ENCODE assay signal across 8 cellular contexts in genomic region chr16:70395345-70395901, GRCh38. TPM values are rescaled to one million over a fixed set of nuclear protein-coding genes. Genes with fewer than 3 reads are reported as not detected.
DNase-seq lines count a peak whose midpoint lies in the region; ATAC-seq, FAIRE-seq and TF ChIP-seq lines count a peak whose summit lies in the region.

No MANE protein-coding gene starts in this region.

- CTCF ChIA-PET in activated naive CD4-positive, alpha-beta T cell treated with anti-CD3 and anti-CD28 coated beads, Interleukin-2, amount 10 ng/mL, durations not matched to agents 7 days and 5 days (lab: Charles Lee): interaction anchor here (0.6 to 2.0 kb wide), 9 partner anchors 13 to 259 kb away, joined by 3 to 14 read pairs (median 3); partner anchors contain the start of gene FCSK

- peak overlapping the region; percentile 38 for H3K27ac Mint-ChIP-seq in activated naive CD4-positive, alpha-beta T cell treated with anti-CD3 and anti-CD28 coated beads, Interleukin-2, amount 10 ng/mL, durations not matched to agents 7 days and 5 days

- TF ChIP-seq CTCF in left ventricle myocardium inferior (IDR thresholded peaks at IDR 0.05; ENCODE audit: borderline replicate concordance): peak; percentile 77

- TF ChIP-seq POLR2A in H54 (IDR thresholded peaks at IDR 0.05; ENCODE audit: low read depth, low read length): no peak

- no peak overlapping the region for H3K27ac ChIP-seq in SJSA1
- H3K27ac ChIP-seq in left ventricle myocardium inferior (replicated peaks): no peak overlapping the region
- H3K27ac ChIP-seq in skeletal muscle tissue (ENCODE audit: low read depth, low read length): no peak overlapping the region

- peaks cover 61% of the 10 kb centered on the region for H3K36me3 ChIP-seq in SJSA1
- peaks cover 33% of the 10 kb centered on the region for H3K36me3 ChIP-seq in left ventricle myocardium inferior
- peaks cover 19 to 33% (median 20%) of the 10 kb centered on the region in 3 donors for H3K36me3 ChIP-seq in skeletal muscle tissue (ENCODE audit: control insufficient read depth in 3 of 3, insufficient read depth in 3 of 3, low read length in 3 of 3)

- H3K4me3 Mint-ChIP-seq in activated naive CD4-positive, alpha-beta T cell treated with anti-CD3 and anti-CD28 coated beads, Interleukin-2, amount 10 ng/mL, durations not matched to agents 7 days and 5 days: no peak overlapping the region

- H3K4me1 ChIP-seq in SJSA1 (replicated peaks) (peaks cover 10% of the 10 kb centered on the region), left ventricle myocardium inferior (peaks cover 27% of the 10 kb centered on the region), skeletal muscle tissue (ENCODE audit: control insufficient read depth in 3 of 3, insufficient read depth in 3 of 3, low read length in 3 of 3) (peaks cover 18 to 24% (median 19%) of the 10 kb centered on the region in 3 donors)

- H3K9me3 Mint-ChIP-seq in activated naive CD4-positive, alpha-beta T cell treated with anti-CD3 and anti-CD28 coated beads, Interleukin-2, amount 10 ng/mL, durations not matched to agents 7 days and 5 days: no peaks in the 10 kb centered on the region

- ATAC-seq in HG02763 (IDR thresholded peaks at IDR 0.05; ENCODE audit: unreplicated experiment): no peak
- no peak for ATAC-seq in HG02678 (IDR thresholded peaks at IDR 0.05; ENCODE audit: unreplicated experiment)

- H3K36me3 Mint-ChIP-seq in activated naive CD4-positive, alpha-beta T cell treated with anti-CD3 and anti-CD28 coated beads, Interleukin-2, amount 10 ng/mL, durations not matched to agents 7 days and 5 days: peaks cover 5% of the 10 kb centered on the region

- intact Hi-C loops in left ventricle myocardium inferior (cut with micrococcal nuclease): no loop called here

- no peaks in the 10 kb centered on the region for H3K27me3 Mint-ChIP-seq in activated naive CD4-positive, alpha-beta T cell treated with anti-CD3 and anti-CD28 coated beads, Interleukin-2, amount 10 ng/mL, durations not matched to agents 7 days and 5 days

- H3K9me3 ChIP-seq in SJSA1 (replicated peaks): no peaks in the 10 kb centered on the region
- no peaks in the 10 kb centered on the region for H3K9me3 ChIP-seq in left ventricle myocardium inferior (replicated peaks)
- no peaks in the 10 kb centered on the region for H3K9me3 ChIP-seq in skeletal muscle tissue (ENCODE audit: control insufficient read depth in 3 of 3, low read length in 3 of 3)

- no peak for FAIRE-seq in H54 (lab: Jason Lieb, UNC)

- no peaks in the 10 kb centered on the region for H3K27me3 ChIP-seq in SJSA1 (replicated peaks)
- H3K27me3 ChIP-seq in left ventricle myocardium inferior (ENCODE audit: low read depth): no peaks in the 10 kb centered on the region
- H3K27me3 ChIP-seq in skeletal muscle tissue (ENCODE audit: control insufficient read depth in 3 of 3, insufficient read depth in 3 of 3, low read length in 3 of 3): no peaks in the 10 kb centered on the region

- no peaks in the 10 kb centered on the region for H3K4me1 Mint-ChIP-seq in activated naive CD4-positive, alpha-beta T cell treated with anti-CD3 and anti-CD28 coated beads, Interleukin-2, amount 10 ng/mL, durations not matched to agents 7 days and 5 days

- no peak overlapping the region for H3K4me3 ChIP-seq in SJSA1
- no peak overlapping the region for H3K4me3 ChIP-seq in left ventricle myocardium inferior
- no peak overlapping the region for H3K4me3 ChIP-seq in skeletal muscle tissue (ENCODE audit: low read length in 3 of 3)

- H3K9ac ChIP-seq in skeletal muscle tissue (ENCODE audit: low read depth in 1 of 3, low read length in 3 of 3): peak overlapping the region in 2 of 3 donors; percentile 21 to 45

- peak; percentile 42 for DNase-seq in CMK (ENCODE audit: low read depth)
- DNase-seq in H54 (ENCODE audit: insufficient read length, low spot score): peak; percentile 56
- DNase-seq in SJSA1 (ENCODE audit: low read depth in 1 of 2, low spot score in 2 of 2): peak; percentile 52 to 71
- DNase-seq in activated naive CD4-positive, alpha-beta T cell treated with anti-CD3 and anti-CD28 coated beads, Interleukin-2, amount 10 ng/mL, durations not matched to agents 7 days and 5 days: peak; percentile 71
- DNase-seq in left ventricle myocardium inferior: peak; percentile 63

RNA-seq across cellular contexts. Expression of gene ST3GAL2, which starts 43.5 kb away (rescaled TPM):
- 23.2 and 43.8 TPM in 2 replicates for total RNA-seq in SJSA1 (2014; rRNA removed; shearing (Covaris generic))
- total RNA-seq in left ventricle myocardium inferior: 22.3 TPM
- 24.5 TPM for total RNA-seq in skeletal muscle tissue

RNA-seq across cellular contexts. Expression of gene DDX19A, which starts 48.7 kb away (rescaled TPM):
- total RNA-seq in SJSA1 (2014; rRNA removed; shearing (Covaris generic)): 30.1 and 49.7 TPM in 2 replicates
- total RNA-seq in left ventricle myocardium inferior (27.1 TPM), skeletal muscle tissue (38.1 TPM)

RNA-seq across cellular contexts. Expression of gene FCSK, which starts 59.0 kb away (rescaled TPM):
- total RNA-seq in SJSA1 (2014; rRNA removed; shearing (Covaris generic)): 3.4 and 5.3 TPM in 2 replicates
- total RNA-seq in left ventricle myocardium inferior (7.4 TPM), skeletal muscle tissue (6.8 TPM)
